1 cellular context compared by ENCODE assay signal in the genomic region with DNA sequence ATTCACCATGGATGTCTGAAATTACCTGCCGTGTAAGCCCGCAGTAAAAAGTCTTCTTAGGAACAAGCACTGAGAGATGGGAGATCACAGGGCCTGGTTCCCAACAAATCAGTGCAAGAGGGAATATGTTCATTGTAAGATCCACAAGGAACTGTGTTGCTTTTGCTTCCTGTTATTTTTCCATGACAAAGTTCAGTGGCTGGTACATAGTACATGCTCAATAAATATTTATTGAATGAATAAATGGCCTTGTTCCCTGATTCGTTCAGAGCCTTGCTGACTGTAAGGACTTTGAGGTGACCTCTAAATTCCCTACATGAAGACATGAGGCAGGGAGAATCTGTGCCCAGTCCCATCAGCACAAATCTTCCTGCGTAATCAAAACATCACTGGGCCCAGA.
TF ChIP-seq lines count a peak whose summit lies in the region.

No MANE protein-coding gene starts in this region.

TF ChIP-seq in IMR-90, 13 proteins besides CTCF, POLR2A, EP300 and RAD21:
- TF ChIP-seq MAZ (IDR thresholded peaks at IDR 0.05; ENCODE audit: borderline replicate concordance, low read depth, low read length) (no peak), RFX5 (IDR thresholded peaks at IDR 0.05; ENCODE audit: low read depth, low read length) (no peak), CEBPB (IDR thresholded peaks at IDR 0.05; ENCODE audit: low read depth, low read length) (no peak), RCOR1 (IDR thresholded peaks at IDR 0.05; ENCODE audit: insufficient replicate concordance, low read length) (no peak), SMC3 (IDR thresholded peaks at IDR 0.05; ENCODE audit: low read depth, low read length) (no peak), MXI1 (IDR thresholded peaks at IDR 0.05; ENCODE audit: borderline replicate concordance, low read depth, low read length) (no peak), FOS (IDR thresholded peaks at IDR 0.05; ENCODE audit: low read depth, low read length) (no peak), BHLHE40 (IDR thresholded peaks at IDR 0.05; ENCODE audit: low read depth, low read length) (no peak)
- TF ChIP-seq, protein P1, sequence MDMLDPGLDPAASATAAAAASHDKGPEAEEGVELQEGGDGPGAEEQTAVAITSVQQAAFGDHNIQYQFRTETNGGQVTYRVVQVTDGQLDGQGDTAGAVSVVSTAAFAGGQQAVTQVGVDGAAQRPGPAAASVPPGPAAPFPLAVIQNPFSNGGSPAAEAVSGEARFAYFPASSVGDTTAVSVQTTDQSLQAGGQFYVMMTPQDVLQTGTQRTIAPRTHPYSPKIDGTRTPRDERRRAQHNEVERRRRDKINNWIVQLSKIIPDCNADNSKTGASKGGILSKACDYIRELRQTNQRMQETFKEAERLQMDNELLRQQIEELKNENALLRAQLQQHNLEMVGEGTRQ (IDR thresholded peaks at IDR 0.05; ENCODE audit: low read depth, low read length) = no peak
- TF ChIP-seq, protein P2, sequence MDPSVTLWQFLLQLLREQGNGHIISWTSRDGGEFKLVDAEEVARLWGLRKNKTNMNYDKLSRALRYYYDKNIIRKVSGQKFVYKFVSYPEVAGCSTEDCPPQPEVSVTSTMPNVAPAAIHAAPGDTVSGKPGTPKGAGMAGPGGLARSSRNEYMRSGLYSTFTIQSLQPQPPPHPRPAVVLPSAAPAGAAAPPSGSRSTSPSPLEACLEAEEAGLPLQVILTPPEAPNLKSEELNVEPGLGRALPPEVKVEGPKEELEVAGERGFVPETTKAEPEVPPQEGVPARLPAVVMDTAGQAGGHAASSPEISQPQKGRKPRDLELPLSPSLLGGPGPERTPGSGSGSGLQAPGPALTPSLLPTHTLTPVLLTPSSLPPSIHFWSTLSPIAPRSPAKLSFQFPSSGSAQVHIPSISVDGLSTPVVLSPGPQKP (IDR thresholded peaks at IDR 0.05; ENCODE audit: borderline replicate concordance, low read depth, low read length) = no peak
TF ChIP-seq in IMR-90: peak in this region for 0.
